8 cellular contexts compared by ENCODE assay signal in the genomic region with DNA sequence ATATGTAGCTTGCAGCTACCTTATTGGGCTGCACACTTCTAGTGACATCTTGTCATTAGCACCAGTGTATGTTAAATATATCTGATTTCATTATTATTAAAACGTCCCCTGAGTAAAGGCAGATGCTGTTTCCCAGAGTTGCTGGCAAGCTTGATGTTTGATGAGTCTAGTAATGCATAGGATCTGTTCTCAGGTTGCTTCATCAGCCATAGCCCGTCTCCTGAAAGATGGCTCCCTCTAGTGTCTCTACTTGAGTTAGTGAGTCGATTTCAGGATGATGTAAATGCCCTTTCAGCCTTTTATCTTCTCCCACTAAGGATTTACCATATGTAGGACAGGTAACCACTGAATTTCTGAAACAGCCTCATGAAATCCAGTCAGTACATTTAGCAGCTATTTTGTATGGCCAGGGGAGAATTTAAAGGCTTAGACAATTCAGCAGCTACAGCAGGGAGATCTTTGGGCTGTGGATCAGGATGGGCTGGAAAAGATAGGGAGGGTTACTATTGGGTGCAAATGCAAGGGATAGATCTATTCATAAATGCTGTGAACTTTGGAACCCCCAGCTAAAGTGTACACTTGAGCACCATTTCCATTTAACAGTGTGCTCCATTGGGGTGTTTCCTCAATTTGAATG.
DNase-seq lines count a peak whose midpoint lies in the region; ATAC-seq and TF ChIP-seq lines count a peak whose summit lies in the region.

No MANE protein-coding gene starts in this region.

- peak; percentile 89 for ATAC-seq in GM18868 (IDR thresholded peaks at IDR 0.05; ENCODE audit: unreplicated experiment)
- ATAC-seq in HG03469 (IDR thresholded peaks at IDR 0.05; ENCODE audit: unreplicated experiment): peak; percentile 87

- POLR2A ChIA-PET in activated CD4-positive, alpha-beta memory T cell treated with anti-CD3 and anti-CD28 coated beads, Interleukin-2, amount 10 ng/mL, durations not matched to agents 7 days and 5 days (lab: Charles Lee): no interaction called here

- DNase-seq in AG09309 (ENCODE audit: low read depth) (no peak), NCI-H82 treated with DMSO at 0.1 percent for 48 hours (lab: John Stamatoyannopoulos, UW; ENCODE audit: unreplicated experiment) (peak; percentile 71), dermis microvascular lymphatic vessel endothelial cell (ENCODE audit: low read depth in 2 of 2) (peak; percentile 23 to 27), occipital lobe (lab: John Stamatoyannopoulos, UW) (peak; percentile 3)
- DNase-seq in activated CD4-positive, alpha-beta memory T cell treated with anti-CD3 and anti-CD28 coated beads, Interleukin-2, amount 10 ng/mL, durations not matched to agents 7 days and 5 days: no peak
- DNase-seq in stimulated activated CD4-positive, alpha-beta T cell treated with anti-CD3 and anti-CD28 coated beads, Interleukin-4, amount 100 ng/mL, for 24 hours: no peak

- H3K4me3 ChIP-seq in AG09309 (ENCODE audit: control insufficient read depth, low read depth, low read length): no peak overlapping the region

- no peaks in the 10 kb centered on the region for H3K36me3 Mint-ChIP-seq in activated CD4-positive, alpha-beta memory T cell treated with anti-CD3 and anti-CD28 coated beads, Interleukin-2, amount 10 ng/mL, durations not matched to agents 7 days and 5 days (ENCODE audit: low read depth)

- H3K9me3 Mint-ChIP-seq in activated CD4-positive, alpha-beta memory T cell treated with anti-CD3 and anti-CD28 coated beads, Interleukin-2, amount 10 ng/mL, durations not matched to agents 7 days and 5 days: no peaks in the 10 kb centered on the region

- H3K27me3 Mint-ChIP-seq in activated CD4-positive, alpha-beta memory T cell treated with anti-CD3 and anti-CD28 coated beads, Interleukin-2, amount 10 ng/mL, durations not matched to agents 7 days and 5 days: no peaks in the 10 kb centered on the region

- H3K4me1 Mint-ChIP-seq in activated CD4-positive, alpha-beta memory T cell treated with anti-CD3 and anti-CD28 coated beads, Interleukin-2, amount 10 ng/mL, durations not matched to agents 7 days and 5 days: no peaks in the 10 kb centered on the region

- CTCF ChIA-PET in activated CD4-positive, alpha-beta memory T cell treated with anti-CD3 and anti-CD28 coated beads, Interleukin-2, amount 10 ng/mL, durations not matched to agents 7 days and 5 days (lab: Charles Lee): no interaction called here

- peak; percentile 17 for TF ChIP-seq CTCF in AG09309 (IDR thresholded peaks at IDR 0.05; ENCODE audit: control insufficient read depth, insufficient read depth, low read depth, low read length, missing control alignments)

- H3K4me3 Mint-ChIP-seq in activated CD4-positive, alpha-beta memory T cell treated with anti-CD3 and anti-CD28 coated beads, Interleukin-2, amount 10 ng/mL, durations not matched to agents 7 days and 5 days: no peak overlapping the region

- H3K27ac Mint-ChIP-seq in activated CD4-positive, alpha-beta memory T cell treated with anti-CD3 and anti-CD28 coated beads, Interleukin-2, amount 10 ng/mL, durations not matched to agents 7 days and 5 days: no peak overlapping the region

Comparison
In these comparisons a context has a peak if more than half of its experiments do, and no peak if none do; other contexts are left out.
1. DNase-seq: peak in NCI-H82 treated with DMSO at 0.1 percent for 48 hours (single experiment), dermis microvascular lymphatic vessel endothelial cell (2 of 2) and occipital lobe (single experiment); none in AG09309 (single experiment), activated CD4-positive, alpha-beta memory T cell treated with anti-CD3 and anti-CD28 coated beads, Interleukin-2, amount 10 ng/mL, durations not matched to agents 7 days and 5 days (single experiment) and stimulated activated CD4-positive, alpha-beta T cell treated with anti-CD3 and anti-CD28 coated beads, Interleukin-4, amount 100 ng/mL, for 24 hours (single experiment).